In the genomic region with DNA sequence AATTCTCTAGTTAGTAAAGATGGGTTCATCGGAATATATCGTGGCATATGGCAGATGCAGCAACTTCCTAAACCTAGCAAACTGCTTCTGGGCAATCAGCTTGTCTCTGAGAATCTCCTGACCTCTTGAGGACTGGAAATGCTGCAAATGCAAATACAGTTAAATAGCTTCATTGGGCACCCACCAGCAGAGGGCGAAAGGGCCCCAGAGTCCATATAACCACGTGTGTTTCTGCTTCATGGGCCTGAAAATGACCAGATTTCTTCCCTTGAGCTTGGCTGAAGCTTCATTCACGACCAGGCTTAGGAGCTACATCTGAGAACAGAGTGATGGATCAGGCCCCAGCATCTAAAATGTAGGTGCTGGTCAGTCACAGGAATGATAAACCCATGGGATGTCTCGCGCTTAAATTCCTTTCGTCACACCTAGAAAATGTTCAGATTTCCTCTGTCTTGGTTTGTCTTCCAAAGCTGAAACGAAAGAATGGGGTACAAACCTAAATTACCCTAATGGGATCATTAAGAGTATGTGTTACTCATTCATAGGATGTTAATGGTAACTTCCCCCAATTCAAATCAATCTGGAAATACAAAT, we compare ENCODE assay signal across 9 cellular contexts.
DNase-seq lines count a peak whose midpoint lies in the region; ATAC-seq and TF ChIP-seq lines count a peak whose summit lies in the region.
"Had no signal": no experiment of that assay in that cellular context is flagged by ENCODE, and none has a peak within 500 bp of the region (broad histone marks: within the 10 kb centered on the region; RNA-seq: fewer than 3 reads in every experiment).

No MANE protein-coding gene starts in this region.

- TF ChIP-seq CTCF in stomach (IDR thresholded peaks at IDR 0.05), result peak in 5 of 7 experiments; percentile 16 to 53 (median 38)
- TF ChIP-seq CTCF in gastroesophageal sphincter (IDR thresholded peaks at IDR 0.05), result peak in 2 of 4 experiments; percentile 22 to 45

- H3K27ac ChIP-seq in iPS DF 6.9 (ENCODE audit: low read length) (no peak overlapping the region), stomach (no peak overlapping the region), gastroesophageal sphincter (no peak overlapping the region)

- H3K4me3 ChIP-seq in iPS DF 6.9 (ENCODE audit: low read length) (no peak overlapping the region), stomach (no peak overlapping the region), gastroesophageal sphincter (no peak overlapping the region)

- peaks cover 7% of the 10 kb centered on the region for H3K4me1 Mint-ChIP-seq in activated T-cell treated with anti-CD3 and anti-CD28 coated beads, Interleukin-2, amount 50 U/mL, for 4 hours (ENCODE audit: low read depth)

- peaks cover 2% of the 10 kb centered on the region for H3K9me3 ChIP-seq in iPS DF 6.9 (ENCODE audit: control insufficient read depth, insufficient read depth, low read length)
- no peaks in the 10 kb centered on the region for H3K9me3 ChIP-seq in stomach
- no peaks in the 10 kb centered on the region for H3K9me3 ChIP-seq in gastroesophageal sphincter

- TF ChIP-seq EP300 in stomach (IDR thresholded peaks at IDR 0.05) (no peak), gastroesophageal sphincter (IDR thresholded peaks at IDR 0.05) (no peak)

- WGBS in iPS DF 6.9 (ENCODE audit: insufficient coverage, insufficient read length), result no CpG with 5 or more reads among the region's 9 CpGs
- 50 to 59% (median 57%) methylated on average over 9 of the region's 9 CpGs for WGBS in stomach, 5 donors
- 49 to 69% methylated on average over 7 to 9 of the region's 9 CpGs for WGBS in gastroesophageal sphincter (ENCODE audit: low coverage in 1 of 2), 2 donors

- H3K4me3 Mint-ChIP-seq in activated T-cell treated with anti-CD3 and anti-CD28 coated beads, Interleukin-2, amount 50 U/mL, for 4 hours, result no peak overlapping the region

- no peaks in the 10 kb centered on the region for H3K36me3 ChIP-seq in iPS DF 6.9 (ENCODE audit: control insufficient read depth, insufficient read depth, low read length)
- no peaks in the 10 kb centered on the region for H3K36me3 ChIP-seq in stomach
- H3K36me3 ChIP-seq in gastroesophageal sphincter, result no peaks in the 10 kb centered on the region

- DNase-seq in Right ventricle myocardium superior (peak; percentile 41), cardiac septum (ENCODE audit: low spot score) (no peak), NCI-H460 (ENCODE audit: extremely low read depth, low read depth) (peak; percentile 33), iPS DF 6.9 (ENCODE audit: low read depth, low spot score) (peak; percentile 13), stomach (peak; percentile 39)
- peak; percentile 14 for DNase-seq in activated T-cell treated with anti-CD3 and anti-CD28 coated beads, Interleukin-2, amount 50 U/mL, for 4 hours

- H3K27me3 Mint-ChIP-seq in activated T-cell treated with anti-CD3 and anti-CD28 coated beads, Interleukin-2, amount 50 U/mL, for 4 hours (ENCODE audit: low read depth), result no peaks in the 10 kb centered on the region

- intact Hi-C loops in Right ventricle myocardium superior (cut with DNase I), result no loop called here
- intact Hi-C loops in cardiac septum (cut with DNase I), result loop anchor here (10.0 kb wide), 1 partner anchor 90 kb away; no protein-coding TSS in a partner anchor
- intact Hi-C loops in stomach (cut with DNase I; ENCODE audit: low total_unique reads), result no loop called here

- H3K36me3 Mint-ChIP-seq in activated T-cell treated with anti-CD3 and anti-CD28 coated beads, Interleukin-2, amount 50 U/mL, for 4 hours (ENCODE audit: insufficient read depth), result no peaks in the 10 kb centered on the region

- TF ChIP-seq POLR2A in stomach (IDR thresholded peaks at IDR 0.05) (no peak), gastroesophageal sphincter (IDR thresholded peaks at IDR 0.05) (no peak)

- no peaks in the 10 kb centered on the region for H3K27me3 ChIP-seq in iPS DF 6.9 (ENCODE audit: control insufficient read depth, insufficient read depth, low read length)
- H3K27me3 ChIP-seq in stomach, result no peaks in the 10 kb centered on the region
- peaks cover 8% of the 10 kb centered on the region for H3K27me3 ChIP-seq in gastroesophageal sphincter

- no peaks in the 10 kb centered on the region for H3K4me1 ChIP-seq in iPS DF 6.9 (ENCODE audit: control insufficient read depth, insufficient read depth, low read length)
- no peaks in the 10 kb centered on the region for H3K4me1 ChIP-seq in stomach
- H3K4me1 ChIP-seq in gastroesophageal sphincter, result no peaks in the 10 kb centered on the region

- H3K9me3 Mint-ChIP-seq in activated T-cell treated with anti-CD3 and anti-CD28 coated beads, Interleukin-2, amount 50 U/mL, for 4 hours, result no peaks in the 10 kb centered on the region

- no peak for ATAC-seq in Right ventricle myocardium superior (ENCODE audit: poor library complexity)
- ATAC-seq in activated T-cell treated with anti-CD3 and anti-CD28 coated beads, Interleukin-2, amount 50 U/mL, for 4 hours, result no peak
- no peak for ATAC-seq in gastroesophageal sphincter
- ATAC-seq in GM19395 (IDR thresholded peaks at IDR 0.05; ENCODE audit: unreplicated experiment), result no peak
- ATAC-seq: activated naive CD4-positive, alpha-beta T cell treated with anti-CD3 and anti-CD28 coated beads, Interleukin-2, amount 50 U/mL, for 72 hours had no signal
